Comparison of ENCODE assay signal across 10 cellular contexts in the genomic region with DNA sequence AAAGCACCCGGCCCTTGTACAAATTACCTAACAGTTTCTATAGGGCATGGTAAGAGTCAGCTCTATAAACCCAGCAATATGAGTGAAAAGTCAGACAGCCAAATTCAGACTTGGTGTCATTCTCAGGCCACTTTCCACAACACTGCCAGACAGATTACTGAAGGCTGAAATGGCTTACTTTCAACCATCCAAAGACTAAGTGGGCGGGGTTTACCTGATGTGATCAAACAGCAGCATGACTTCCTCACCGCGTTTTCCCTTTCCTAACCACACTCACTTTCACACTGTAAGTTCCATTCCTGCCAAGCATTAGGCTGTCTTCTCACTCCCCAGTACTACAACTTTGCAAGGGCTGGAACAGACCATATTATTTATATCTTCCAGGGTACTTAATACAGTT.
DNase-seq lines count a peak whose midpoint lies in the region; ATAC-seq and TF ChIP-seq lines count a peak whose summit lies in the region.
"Had no signal": no experiment of that assay in that cellular context is flagged by ENCODE, and none has a peak within 500 bp of the region (broad histone marks: within the 10 kb centered on the region; RNA-seq: fewer than 3 reads in every experiment).

No MANE protein-coding gene starts in this region.

- no peaks in the 10 kb centered on the region for H3K36me3 ChIP-seq in GM23338 (ENCODE audit: insufficient read depth)
- H3K36me3 ChIP-seq in MM.1S (replicated peaks; ENCODE audit: insufficient read depth, low read length): no peaks in the 10 kb centered on the region
- H3K36me3 ChIP-seq in mesendoderm (ENCODE audit: control insufficient read depth, insufficient read depth, low read length): no peaks in the 10 kb centered on the region
- peaks cover 4% of the 10 kb centered on the region; the same call in 1 of the 2 replicates for H3K36me3 ChIP-seq in OCI-LY7 (ENCODE audit: insufficient read depth, low read length)

- no peak overlapping the region for H3K4me2 ChIP-seq in GM23338
- H3K4me2 ChIP-seq in MM.1S (ENCODE audit: low read depth, low read length): no peak overlapping the region
- no peak overlapping the region for H3K4me2 ChIP-seq in mesendoderm (ENCODE audit: low read length)
- H3K4me2 ChIP-seq in OCI-LY7 (ENCODE audit: low read length): no peak overlapping the region

- POLR2A ChIA-PET in OCI-LY7 (lab: Charles Lee): no interaction called here

- H3K79me1 ChIP-seq in mesendoderm (ENCODE audit: low read length): peaks cover 6% of the 10 kb centered on the region

- no peaks in the 10 kb centered on the region for H3K9me3 ChIP-seq in MM.1S (replicated peaks; ENCODE audit: insufficient read depth, low read length)
- H3K9me3 ChIP-seq in OCI-LY7 (ENCODE audit: low read length): peaks cover 6% of the 10 kb centered on the region; the same call in 1 of the 2 replicates

- no peaks in the 10 kb centered on the region for H3K27me3 Mint-ChIP-seq in GM23338 (ENCODE audit: insufficient read depth, low read depth, poor library complexity)
- H3K27me3 Mint-ChIP-seq: central memory CD8-positive, alpha-beta T cell had no signal

- no peak overlapping the region for H4K8ac ChIP-seq in mesendoderm (ENCODE audit: low read depth, low read length)

- no peaks in the 10 kb centered on the region for H3F3A ChIP-seq in GM23338 (replicated peaks; ENCODE audit: low read depth)
- H3F3A ChIP-seq in MM.1S (ENCODE audit: insufficient read depth, low read length): no peaks in the 10 kb centered on the region

- H4K20me1 ChIP-seq in GM23338 (replicated peaks; ENCODE audit: insufficient read depth): no peaks in the 10 kb centered on the region; the same call in 1 of the 2 replicates
- H4K20me1 ChIP-seq in MM.1S (ENCODE audit: insufficient read depth, low read length): no peaks in the 10 kb centered on the region
- no peaks in the 10 kb centered on the region for H4K20me1 ChIP-seq in OCI-LY7 (ENCODE audit: insufficient read depth, low read length)

- H3K18ac ChIP-seq in mesendoderm (ENCODE audit: low read length): no peak overlapping the region

- H3K36me3 Mint-ChIP-seq in GM23338 (ENCODE audit: low read depth): peaks cover 23% of the 10 kb centered on the region; the same call in 2 of the 3 replicates

- peaks cover 18% of the 10 kb centered on the region for H3K9me3 Mint-ChIP-seq in GM23338
- H3K9me3 Mint-ChIP-seq: central memory CD8-positive, alpha-beta T cell had no signal

- H3K79me2 ChIP-seq in GM23338 (replicated peaks; ENCODE audit: insufficient read depth): no peaks in the 10 kb centered on the region; the same call in 1 of the 2 replicates
- no peaks in the 10 kb centered on the region for H3K79me2 ChIP-seq in MM.1S (ENCODE audit: low read length)
- H3K79me2 ChIP-seq in mesendoderm (ENCODE audit: control insufficient read depth, insufficient read depth, low read length): no peaks in the 10 kb centered on the region
- H3K79me2 ChIP-seq in OCI-LY7 (ENCODE audit: insufficient read depth, low read depth, low read length): no peaks in the 10 kb centered on the region

- H2AFZ ChIP-seq in GM23338 (no peak overlapping the region), MM.1S (ENCODE audit: low read length) (no peak overlapping the region), OCI-LY7 (ENCODE audit: low read length) (no peak overlapping the region)

- CTCF ChIA-PET in OCI-LY7 (lab: Charles Lee; ENCODE audit: unreplicated experiment): no interaction called here

- H3K4me1 Mint-ChIP-seq in GM23338: peaks cover 12% of the 10 kb centered on the region
- H3K4me1 Mint-ChIP-seq: central memory CD8-positive, alpha-beta T cell had no signal

- no peak overlapping the region for H3K4me3 Mint-ChIP-seq in GM23338
- H3K4me3 Mint-ChIP-seq: central memory CD8-positive, alpha-beta T cell had no signal

- no peak overlapping the region for H2BK5ac ChIP-seq in mesendoderm (ENCODE audit: low read length)

- no CpG with 5 or more reads among the region's 4 CpGs for WGBS in mesendoderm (ENCODE audit: extremely low coverage, insufficient coverage, low lambda C conversion rate)

- H3K4me1 ChIP-seq in GM23338 (ENCODE audit: insufficient read depth) (no peaks in the 10 kb centered on the region), MM.1S (ENCODE audit: low read length) (no peaks in the 10 kb centered on the region), mesendoderm (ENCODE audit: control insufficient read depth, low read depth, low read length) (peaks cover 4% of the 10 kb centered on the region), OCI-LY7 (ENCODE audit: insufficient read depth, low read length, poor library complexity, severe bottlenecking) (no peaks in the 10 kb centered on the region)

- H3K27me3 ChIP-seq in GM23338 (ENCODE audit: insufficient read depth) (no peaks in the 10 kb centered on the region), MM.1S (replicated peaks; ENCODE audit: insufficient read depth, low read length) (no peaks in the 10 kb centered on the region), mesendoderm (ENCODE audit: insufficient read depth, low read length, poor library complexity) (no peaks in the 10 kb centered on the region)

- H3K9ac ChIP-seq in MM.1S (ENCODE audit: low read length): no peak overlapping the region
- no peak overlapping the region for H3K9ac ChIP-seq in mesendoderm (ENCODE audit: low read length)

- ATAC-seq in GM18868 (IDR thresholded peaks at IDR 0.05; ENCODE audit: unreplicated experiment) (peak; percentile 76), GM23338 (peak; percentile 69)

- H3K56ac ChIP-seq in mesendoderm (ENCODE audit: low read length): no peak overlapping the region

- no peak overlapping the region for H2AK5ac ChIP-seq in mesendoderm (ENCODE audit: low read length)

- no peak overlapping the region for H3K27ac Mint-ChIP-seq in GM23338

- no peak overlapping the region for H4K5ac ChIP-seq in mesendoderm (ENCODE audit: low read length)

- BruUV-seq in OCI-LY7 (replicated peaks; lab: Mats Ljungman, UMichigan): no TSS peak

- no peak overlapping the region for H3K23ac ChIP-seq in mesendoderm (ENCODE audit: low read length)

- no peak overlapping the region for H2BK120ac ChIP-seq in mesendoderm (ENCODE audit: low read depth, low read length)

- H3K4ac ChIP-seq in mesendoderm (ENCODE audit: low read depth, low read length): no peak overlapping the region

- no peaks in the 10 kb centered on the region for H3K9me2 ChIP-seq in GM23338 (ENCODE audit: insufficient read depth)
- no peaks in the 10 kb centered on the region for H3K9me2 ChIP-seq in MM.1S (replicated peaks; ENCODE audit: insufficient read depth, low read length)
- no peaks in the 10 kb centered on the region for H3K9me2 ChIP-seq in OCI-LY7 (ENCODE audit: insufficient read depth, low read length)

- DNase-seq in GM23338 (ENCODE audit: low spot score) (peak; percentile 59), MM.1S (peak; percentile 7), mesendoderm (peak; percentile 59), OCI-LY7 (ENCODE audit: low spot score) (no peak), NK-92 (lab: John Stamatoyannopoulos, UW; ENCODE audit: unreplicated experiment) (no peak), DMS 273 (lab: John Stamatoyannopoulos, UW; ENCODE audit: unreplicated experiment) (no peak)
- DNase-seq: NCI-H1417 had no signal

- intact Hi-C loops in OCI-LY7 (cut with micrococcal nuclease; ENCODE audit: unreplicated experiment): no loop called here

- H3K4me3 ChIP-seq in GM23338 (no peak overlapping the region), MM.1S (ENCODE audit: low read length) (no peak overlapping the region), mesendoderm (ENCODE audit: low read length) (no peak overlapping the region), OCI-LY7 (ENCODE audit: low read depth, low read length, poor library complexity, severe bottlenecking) (no peak overlapping the region)
- H3K4me3 ChIP-seq: skin epidermis had no signal

- no peak overlapping the region for H2BK15ac ChIP-seq in mesendoderm (replicated peaks; ENCODE audit: low read depth)

- TF ChIP-seq CTCF in GM23338 (conservative IDR thresholded peaks at IDR 0.05; ENCODE audit: low read depth in 2 of 2) (no peak), MM.1S (IDR thresholded peaks at IDR 0.05; ENCODE audit: low read length) (no peak), OCI-LY7 (conservative IDR thresholded peaks at IDR 0.05; ENCODE audit: low read length) (no peak)

- H3K27ac ChIP-seq in GM23338 (ENCODE audit: low read depth): no peak overlapping the region
- H3K27ac ChIP-seq in MM.1S (ENCODE audit: low read length): no peak overlapping the region
- no peak overlapping the region for H3K27ac ChIP-seq in mesendoderm (ENCODE audit: low read depth, low read length)
- H3K27ac ChIP-seq in OCI-LY7 (ENCODE audit: low read depth, low read length, poor library complexity, severe bottlenecking): no peak overlapping the region
- H3K27ac ChIP-seq: skin epidermis had no signal

TF ChIP-seq in GM23338, 12 proteins besides CTCF, POLR2A, EP300 and RAD21 (continues in another document):
- TF ChIP-seq, protein P1, sequence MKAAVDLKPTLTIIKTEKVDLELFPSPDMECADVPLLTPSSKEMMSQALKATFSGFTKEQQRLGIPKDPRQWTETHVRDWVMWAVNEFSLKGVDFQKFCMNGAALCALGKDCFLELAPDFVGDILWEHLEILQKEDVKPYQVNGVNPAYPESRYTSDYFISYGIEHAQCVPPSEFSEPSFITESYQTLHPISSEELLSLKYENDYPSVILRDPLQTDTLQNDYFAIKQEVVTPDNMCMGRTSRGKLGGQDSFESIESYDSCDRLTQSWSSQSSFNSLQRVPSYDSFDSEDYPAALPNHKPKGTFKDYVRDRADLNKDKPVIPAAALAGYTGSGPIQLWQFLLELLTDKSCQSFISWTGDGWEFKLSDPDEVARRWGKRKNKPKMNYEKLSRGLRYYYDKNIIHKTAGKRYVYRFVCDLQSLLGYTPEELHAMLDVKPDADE (IDR thresholded peaks at IDR 0.05): no peak
- TF ChIP-seq ZNF114 (CRISPR knock-in tag; IDR thresholded peaks at IDR 0.05): no peak
- TF ChIP-seq EZH2phosphoT487 (IDR thresholded peaks at IDR 0.05; ENCODE audit: unreplicated experiment): no peak
- no peak for TF ChIP-seq POLR2AphosphoS5 (IDR thresholded peaks at IDR 0.05; ENCODE audit: low read depth)
- TF ChIP-seq EZH2 (IDR thresholded peaks at IDR 0.05; ENCODE audit: low read depth, unreplicated experiment): no peak
- no peak for TF ChIP-seq STAT1 (IDR thresholded peaks at IDR 0.05; ENCODE audit: unreplicated experiment)

Comparison
In these comparisons a context has a peak if more than half of its experiments do, and no peak if none do; other contexts are left out.
1. DNase-seq: peak in GM23338 (single experiment), MM.1S (single experiment) and mesendoderm (single experiment); none in OCI-LY7 (single experiment), NK-92 (single experiment) and DMS 273 (single experiment).